In the genomic region with DNA sequence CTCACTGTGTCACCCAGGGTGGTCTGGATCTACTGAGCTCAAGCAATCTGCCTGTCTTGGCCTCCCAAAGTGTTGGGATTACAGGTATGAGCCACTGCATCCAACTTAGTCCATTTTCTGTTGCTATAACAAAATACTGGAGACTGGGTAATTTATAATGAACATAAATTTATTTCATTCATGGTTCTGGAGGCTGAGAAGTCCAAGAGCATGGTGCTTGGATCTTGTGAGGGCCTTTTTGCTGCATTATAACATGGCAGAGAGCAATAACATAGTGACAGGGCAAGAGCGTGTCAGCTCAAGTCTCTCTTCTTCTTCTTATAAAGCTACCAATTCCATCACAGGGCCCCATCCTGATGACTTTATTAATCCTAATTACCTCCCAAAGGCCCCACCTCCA, we compare ENCODE assay signal across 38 cellular contexts. TPM values are rescaled to one million over a fixed set of nuclear protein-coding genes. Genes with fewer than 3 reads are reported as not detected.
"Had no signal": no experiment of that assay in that cellular context is flagged by ENCODE, and none has a peak within 500 bp of the region (broad histone marks: within the 10 kb centered on the region; RNA-seq: fewer than 3 reads in every experiment).

No MANE protein-coding gene starts in this region.

- H3K27me3 ChIP-seq: MG63 had no signal

- DNase-seq: Karpas-422, Kasumi-1, MG63, MM.1S, MV-4-11, NCI-H1048, NCI-H1092, NCI-H1092 treated with DMSO at 0.1 percent for 48 hours, NCI-H1105, NCI-H1105 treated with DMSO at 0.1 percent for 48 hours, NCI-H1417, NCI-H1417 treated with DMSO at 0.1 percent for 48 hours, NCI-H1436, NCI-H1436 treated with DMSO at 0.1 percent for 48 hours, NCI-H146, NCI-H1694, NCI-H1694 treated with DMSO at 0.1 percent for 48 hours, NCI-H187, NCI-H187 treated with DMSO at 0.1 percent for 48 hours, NCI-H1930, NCI-H2029, NCI-H2029 treated with DMSO at 0.1 percent for 48 hours, NCI-H2081, NCI-H2081 treated with DMSO at 0.1 percent for 48 hours, NCI-H2107, NCI-H2171, NCI-H2171 treated with DMSO at 0.1 percent for 48 hours, NCI-H2227 treated with DMSO at 0.1 percent for 48 hours, NCI-H226, NCI-H345, NCI-H446, NCI-H446 treated with DMSO at 0.1 percent for 48 hours, NCI-H510A, NCI-H510A treated with DMSO at 0.1 percent for 48 hours had no signal

- H3K9me3 ChIP-seq: MG63 had no signal

- H3K4me3 ChIP-seq: MG63 had no signal

RNA-seq across cellular contexts. Expression of gene RNU5D-1, which starts 5.0 kb away (rescaled TPM):
- total RNA-seq: LHCN-M2, M059J, MCF 10A, NCI-H460 had no signal

RNA-seq across cellular contexts. Expression of gene BEST4, which starts 52.0 kb away (rescaled TPM):
- total RNA-seq: LHCN-M2, NCI-H460 had no signal
